ENCODE assay signal across 22 cellular contexts in genomic region chr9:69882998-69883565, GRCh38.
A peak's percentile ranks its signal among the peaks of the same experiment; 100 is the strongest.
DNase-seq lines count a peak whose midpoint lies in the region; ATAC-seq, FAIRE-seq and TF ChIP-seq lines count a peak whose summit lies in the region.
"Had no signal": no experiment of that assay in that cellular context is flagged by ENCODE, and none has a peak within 500 bp of the region (broad histone marks: within the 10 kb centered on the region; RNA-seq: fewer than 3 reads in every experiment).

No MANE protein-coding gene starts in this region.

- H3K9me2 ChIP-seq in MM.1S (replicated peaks; ENCODE audit: insufficient read depth, low read length): no peaks in the 10 kb centered on the region

- no peak for ATAC-seq in HG02852 (IDR thresholded peaks at IDR 0.05; ENCODE audit: unreplicated experiment)
- ATAC-seq: GM23338, HCT116 had no signal

- H3K36me3 Mint-ChIP-seq in astrocyte (ENCODE audit: low read depth, unreplicated experiment) (peaks cover 7% of the 10 kb centered on the region), endodermal cell (ENCODE audit: low read depth) (peaks cover 30% of the 10 kb centered on the region)
- H3K36me3 Mint-ChIP-seq: CD4-positive, CD25-positive, alpha-beta regulatory T cell; CD8-positive, alpha-beta memory T cell had no signal

- H3K4me3 Mint-ChIP-seq in astrocyte (ENCODE audit: unreplicated experiment) (no peak overlapping the region), endodermal cell (no peak overlapping the region)
- H3K4me3 Mint-ChIP-seq: CD4-positive, CD25-positive, alpha-beta regulatory T cell; CD8-positive, alpha-beta memory T cell; GM23338 had no signal

- DNase-seq in A172 (ENCODE audit: low spot score) (peak; percentile 49), NCI-H226 (peak; percentile 67), astrocyte (ENCODE audit: low read depth) (no peak), endodermal cell (no peak), MM.1S (no peak), AG08395 (ENCODE audit: low spot score) (no peak)
- DNase-seq: BE2C; C1 segment of cervical spinal cord; CD4-positive, CD25-positive, alpha-beta regulatory T cell; CD8-positive, alpha-beta memory T cell; COR-L47; DMS 273 treated with DMSO at 0.1 percent for 48 hours; DMS53; DND-41; H7 had no signal

- H4K20me1 ChIP-seq in astrocyte (ENCODE audit: insufficient read depth, low read length) (no peaks in the 10 kb centered on the region), MM.1S (ENCODE audit: insufficient read depth, low read length) (no peaks in the 10 kb centered on the region)

- H3K9me3 Mint-ChIP-seq in astrocyte (ENCODE audit: unreplicated experiment): peaks cover 22% of the 10 kb centered on the region
- H3K9me3 Mint-ChIP-seq in endodermal cell: peaks cover 43% of the 10 kb centered on the region
- H3K9me3 Mint-ChIP-seq: CD8-positive, alpha-beta memory T cell had no signal

- no peak for FAIRE-seq in astrocyte (lab: Jason Lieb, UNC)
- FAIRE-seq: G401.6, GM12891 had no signal

- H2AFZ ChIP-seq in astrocyte (ENCODE audit: low read depth, low read length) (no peak overlapping the region), MM.1S (ENCODE audit: low read length) (no peak overlapping the region)
- H2AFZ ChIP-seq: GM23338 had no signal

- TF ChIP-seq CTCF in astrocyte (IDR thresholded peaks at IDR 0.05; ENCODE audit: insufficient read depth, low read depth, low read length): no peak
- TF ChIP-seq CTCF in endodermal cell (conservative IDR thresholded peaks at IDR 0.05): no peak
- no peak for TF ChIP-seq CTCF in MM.1S (IDR thresholded peaks at IDR 0.05; ENCODE audit: low read length)

- H3K9me3 ChIP-seq in astrocyte (ENCODE audit: insufficient read depth, low read depth, low read length) (no peaks in the 10 kb centered on the region), endodermal cell (ENCODE audit: control insufficient read depth, low read length) (peaks cover 35% of the 10 kb centered on the region), MM.1S (replicated peaks; ENCODE audit: insufficient read depth, low read length) (no peaks in the 10 kb centered on the region)
- H3K9me3 ChIP-seq: BE2C had no signal

- H3K9ac ChIP-seq in astrocyte (ENCODE audit: low read length): no peak overlapping the region
- H3K9ac ChIP-seq in endodermal cell (ENCODE audit: extremely low read depth, low read length, poor library complexity, severe bottlenecking): no peak overlapping the region
- no peak overlapping the region for H3K9ac ChIP-seq in MM.1S (ENCODE audit: low read length)
- H3K9ac ChIP-seq: KMS-11 had no signal

- peak overlapping the region; percentile 27 for H3K27ac Mint-ChIP-seq in astrocyte (ENCODE audit: unreplicated experiment)
- no peak overlapping the region for H3K27ac Mint-ChIP-seq in endodermal cell
- H3K27ac Mint-ChIP-seq: CD4-positive, CD25-positive, alpha-beta regulatory T cell; GM23338 had no signal

- H3K4me2 ChIP-seq in astrocyte (ENCODE audit: low read length) (no peak overlapping the region), MM.1S (ENCODE audit: low read depth, low read length) (no peak overlapping the region)
- H3K4me2 ChIP-seq: GM23338, KMS-11 had no signal

- H3F3A ChIP-seq in MM.1S (ENCODE audit: insufficient read depth, low read length): no peaks in the 10 kb centered on the region

- H3K4me3 ChIP-seq in astrocyte (ENCODE audit: insufficient read depth, low read depth, low read length): no peak overlapping the region
- peak overlapping the region; percentile 60 for H3K4me3 ChIP-seq in endodermal cell (ENCODE audit: low read length)
- no peak overlapping the region for H3K4me3 ChIP-seq in MM.1S (ENCODE audit: low read length)
- H3K4me3 ChIP-seq: GM23338 had no signal

- H3K27me3 ChIP-seq in astrocyte (ENCODE audit: insufficient read depth, low read length): no peaks in the 10 kb centered on the region
- no peaks in the 10 kb centered on the region for H3K27me3 ChIP-seq in endodermal cell (ENCODE audit: control insufficient read depth, insufficient read depth, low read length, poor library complexity, severe bottlenecking)
- H3K27me3 ChIP-seq in MM.1S (replicated peaks; ENCODE audit: insufficient read depth, low read length): no peaks in the 10 kb centered on the region
- H3K27me3 ChIP-seq: BE2C had no signal

- H3K27ac ChIP-seq in astrocyte (ENCODE audit: low read depth, low read length): no peak overlapping the region
- no peak overlapping the region for H3K27ac ChIP-seq in endodermal cell (ENCODE audit: low read depth, low read length)
- no peak overlapping the region for H3K27ac ChIP-seq in MM.1S (ENCODE audit: low read length)
- H3K27ac ChIP-seq: 22Rv1, KMS-11 had no signal

- 82 to 86% methylated on average over 4 of the region's 4 CpGs for WGBS in endodermal cell (ENCODE audit: insufficient coverage in 1 of 2, insufficient read length in 1 of 2), 2 experiments

- H3K27me3 Mint-ChIP-seq in astrocyte (ENCODE audit: low read depth, unreplicated experiment) (no peaks in the 10 kb centered on the region), endodermal cell (ENCODE audit: insufficient read depth) (no peaks in the 10 kb centered on the region)

- H3K4me1 ChIP-seq in astrocyte (ENCODE audit: insufficient read depth, low read length) (peaks cover 9% of the 10 kb centered on the region), endodermal cell (ENCODE audit: control insufficient read depth, insufficient read depth, low read length) (no peaks in the 10 kb centered on the region), MM.1S (ENCODE audit: low read length) (no peaks in the 10 kb centered on the region)

- H3K36me3 ChIP-seq in astrocyte (ENCODE audit: insufficient read depth, low read length) (no peaks in the 10 kb centered on the region), endodermal cell (ENCODE audit: control insufficient read depth, insufficient read depth, low read length) (no peaks in the 10 kb centered on the region), MM.1S (replicated peaks; ENCODE audit: insufficient read depth, low read length) (no peaks in the 10 kb centered on the region)
- H3K36me3 ChIP-seq: BE2C had no signal

- H3K79me2 ChIP-seq in astrocyte (ENCODE audit: insufficient read depth, low read length) (no peaks in the 10 kb centered on the region), MM.1S (ENCODE audit: low read length) (no peaks in the 10 kb centered on the region)

- peaks cover 22% of the 10 kb centered on the region for H3K4me1 Mint-ChIP-seq in astrocyte (ENCODE audit: low read depth, unreplicated experiment)
- peaks cover 3% of the 10 kb centered on the region for H3K4me1 Mint-ChIP-seq in endodermal cell
- H3K4me1 Mint-ChIP-seq: CD4-positive, CD25-positive, alpha-beta regulatory T cell; CD8-positive, alpha-beta memory T cell had no signal

Comparison
In these comparisons a context has a peak if more than half of its experiments do, and no peak if none do; other contexts are left out.
1. DNase-seq: peak in A172 (single experiment) and NCI-H226 (single experiment); none in astrocyte (single experiment), endodermal cell (single experiment), MM.1S (single experiment) and AG08395 (single experiment).